ENCODE assay signal across 8 cellular contexts in the genomic region with DNA sequence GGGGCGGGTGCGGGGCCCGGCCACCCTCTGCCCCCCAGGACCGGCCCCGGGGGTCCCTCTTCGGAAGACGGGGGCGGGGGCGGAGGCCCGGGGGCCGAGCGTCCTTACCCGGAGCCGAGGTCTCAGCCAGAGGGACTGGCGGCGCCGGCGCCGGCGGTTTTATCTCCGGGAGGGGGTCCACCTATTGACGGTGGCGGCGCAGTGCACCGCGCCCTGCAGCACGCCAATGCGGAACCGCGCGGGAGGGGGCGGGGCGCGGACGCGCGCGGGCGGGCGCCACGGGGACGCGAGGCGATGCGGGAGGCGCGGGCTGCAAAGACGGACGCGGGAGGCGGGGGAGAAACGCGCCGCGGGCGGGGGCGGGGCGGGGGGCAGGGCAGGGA. TPM values are rescaled to one million over a fixed set of nuclear protein-coding genes. Genes with fewer than 3 reads are reported as not detected.
A peak's percentile ranks its signal among the peaks of the same experiment; 100 is the strongest.
DNase-seq lines count a peak whose midpoint lies in the region; ATAC-seq and TF ChIP-seq lines count a peak whose summit lies in the region.

A gene (minus strand): TSS at position 134 of the 383 bp plus-strand sequence. CDS start 1,320 bp downstream, outside the sequence.

- DNase-seq in HT1080 (ENCODE audit: low read depth) (no peak), fibroblast of villous mesenchyme (ENCODE audit: low read depth) (no peak), progenitor cell of endocrine pancreas (ENCODE audit: low spot score, unreplicated experiment) (peak; percentile 23), pons (ENCODE audit: low spot score) (no peak), NCI-H2081 treated with DMSO at 0.1 percent for 48 hours (lab: John Stamatoyannopoulos, UW) (no peak)
- DNase-seq in activated CD4-positive, alpha-beta memory T cell treated with anti-CD3 and anti-CD28 coated beads for 36 hours, result peak; percentile 40

- peak within 1 kb of the TSS; percentile 48 to 73 (median 59) for H3K4me3 ChIP-seq in BLaER1 treated with 17β-estradiol and CSF1 and Interleukin-3, amounts not matched to agents 10 nM and 100 nM
- peak within 1 kb of the TSS; percentile 42 for H3K4me3 ChIP-seq in fibroblast of villous mesenchyme (ENCODE audit: low read depth, low read length)

- H4K20me1 ChIP-seq in BLaER1 treated with 17β-estradiol and CSF1 and Interleukin-3, amounts not matched to agents 10 nM and 100 nM, result peaks cover 0 to 58% (median 27%) of the 10 kb centered on the region in 11 experiments; a peak in 16 of 22 replicates

- H3K27me3 Mint-ChIP-seq in activated CD4-positive, alpha-beta memory T cell treated with anti-CD3 and anti-CD28 coated beads for 36 hours, result peaks cover 18% of the 10 kb centered on the region
- H3K27me3 Mint-ChIP-seq in progenitor cell of endocrine pancreas, result peaks cover 23% of the 10 kb centered on the region

- ATAC-seq in GM18907 (IDR thresholded peaks at IDR 0.05; ENCODE audit: unreplicated experiment), result no peak

- H3K4me2 ChIP-seq in BLaER1 treated with 17β-estradiol and CSF1 and Interleukin-3, amounts not matched to agents 10 nM and 100 nM, result peak within 1 kb of the TSS; percentile 77 to 97 (median 93)

- intact Hi-C loops in activated CD4-positive, alpha-beta memory T cell treated with anti-CD3 and anti-CD28 coated beads for 36 hours (cut with micrococcal nuclease), result no loop called here

- POLR2A ChIA-PET in activated CD4-positive, alpha-beta memory T cell treated with anti-CD3 and anti-CD28 coated beads for 36 hours (lab: Charles Lee), result no interaction called here

- no peak within 1 kb of the TSS for H3K4me3 Mint-ChIP-seq in activated CD4-positive, alpha-beta memory T cell treated with anti-CD3 and anti-CD28 coated beads for 36 hours
- H3K4me3 Mint-ChIP-seq in progenitor cell of endocrine pancreas (ENCODE audit: low read depth), result peak within 1 kb of the TSS; percentile 51

- no peaks in the 10 kb centered on the region for H3K4me1 Mint-ChIP-seq in activated CD4-positive, alpha-beta memory T cell treated with anti-CD3 and anti-CD28 coated beads for 36 hours (ENCODE audit: low read depth)
- H3K4me1 Mint-ChIP-seq in progenitor cell of endocrine pancreas (ENCODE audit: low read depth), result peaks cover 1% of the 10 kb centered on the region

- CTCF ChIA-PET in activated CD4-positive, alpha-beta memory T cell treated with anti-CD3 and anti-CD28 coated beads for 36 hours (lab: Charles Lee), result no interaction called here

- peaks cover 5 to 74% (median 60%) of the 10 kb centered on the region in 10 experiments; a peak in 18 of 20 replicates for H3K4me1 ChIP-seq in BLaER1 treated with 17β-estradiol and CSF1 and Interleukin-3, amounts not matched to agents 10 nM and 100 nM

- H3K9me3 ChIP-seq in BLaER1 treated with 17β-estradiol and CSF1 and Interleukin-3, amounts not matched to agents 10 nM and 100 nM (replicated peaks in 1 of 11), result peaks cover 0 to 3% (median under 1%) of the 10 kb centered on the region in 11 experiments; a peak in 9 of 22 replicates

- TF ChIP-seq CTCF in fibroblast of villous mesenchyme (IDR thresholded peaks at IDR 0.05; ENCODE audit: insufficient read depth, low read depth, low read length), result no peak
- no peak for TF ChIP-seq CTCF in progenitor cell of endocrine pancreas (IDR thresholded peaks at IDR 0.05; ENCODE audit: unreplicated experiment)

- peaks cover 15 to 44% (median 23%) of the 10 kb centered on the region in 11 experiments for H3K27me3 ChIP-seq in BLaER1 treated with 17β-estradiol and CSF1 and Interleukin-3, amounts not matched to agents 10 nM and 100 nM

- peak within 1 kb of the TSS in 2 of 11 experiments; percentile 39 to 50; a peak in 1 of 22 replicates for H3K27ac ChIP-seq in BLaER1 treated with 17β-estradiol and CSF1 and Interleukin-3, amounts not matched to agents 10 nM and 100 nM

- H3K9me3 Mint-ChIP-seq in activated CD4-positive, alpha-beta memory T cell treated with anti-CD3 and anti-CD28 coated beads for 36 hours, result peaks cover 4% of the 10 kb centered on the region
- H3K9me3 Mint-ChIP-seq in progenitor cell of endocrine pancreas (ENCODE audit: low read depth), result no peaks in the 10 kb centered on the region

- H3K9ac ChIP-seq in BLaER1 treated with 17β-estradiol and CSF1 and Interleukin-3, amounts not matched to agents 10 nM and 100 nM, result peak within 1 kb of the TSS; percentile 30 to 72 (median 62); a peak in 16 of 22 replicates

- no peak within 1 kb of the TSS for H3K27ac Mint-ChIP-seq in activated CD4-positive, alpha-beta memory T cell treated with anti-CD3 and anti-CD28 coated beads for 36 hours
- H3K27ac Mint-ChIP-seq in progenitor cell of endocrine pancreas, result no peak within 1 kb of the TSS

- peaks cover 0 to 19% (median 0%) of the 10 kb centered on the region in 11 experiments; a peak in 8 of 22 replicates for H3K36me3 ChIP-seq in BLaER1 treated with 17β-estradiol and CSF1 and Interleukin-3, amounts not matched to agents 10 nM and 100 nM

- H3K36me3 Mint-ChIP-seq in activated CD4-positive, alpha-beta memory T cell treated with anti-CD3 and anti-CD28 coated beads for 36 hours, result no peaks in the 10 kb centered on the region
- no peaks in the 10 kb centered on the region for H3K36me3 Mint-ChIP-seq in progenitor cell of endocrine pancreas (ENCODE audit: insufficient read depth)

RNA-seq across cellular contexts. Expression of the gene that starts here (rescaled TPM):
- total RNA-seq in HT1080 (2014; rRNA removed; shearing (Covaris generic)), result 203 and 276 TPM in 2 replicates
- 204 and 213 TPM in 2 replicates for polyA plus RNA-seq in HT1080 (2015; cell fraction: cytosol; rRNA removed)
- polyA plus RNA-seq in HT1080 (2015; cell fraction: nucleus; rRNA removed), result 149 and 175 TPM in 2 replicates
- 1 to 10 TPM; 1.1 to 1.7 TPM for total RNA-seq in activated CD4-positive, alpha-beta memory T cell treated with anti-CD3 and anti-CD28 coated beads for 36 hours
- total RNA-seq in fibroblast of villous mesenchyme, result under 0.01 and 0.43 TPM in 2 replicates
- 11.0 and 11.8 TPM in 2 replicates for total RNA-seq in progenitor cell of endocrine pancreas

Comparison
In these comparisons a context has a peak if more than half of its experiments do, and no peak if none do; other contexts are left out.
1. RNA of the gene that starts here (total RNA-seq): 203 to 276 TPM in HT1080; 11.0 to 11.8 TPM in progenitor cell of endocrine pancreas, 1.1 to 1.7 TPM in activated CD4-positive, alpha-beta memory T cell treated with anti-CD3 and anti-CD28 coated beads for 36 hours and under 0.01 to 0.43 TPM in fibroblast of villous mesenchyme; every median in the first group is over 10 times any median in the second.
2. DNase-seq: peak in activated CD4-positive, alpha-beta memory T cell treated with anti-CD3 and anti-CD28 coated beads for 36 hours (single experiment) and progenitor cell of endocrine pancreas (single experiment); none in HT1080 (single experiment), fibroblast of villous mesenchyme (single experiment), pons (single experiment) and NCI-H2081 treated with DMSO at 0.1 percent for 48 hours (single experiment).